ENCODE assay signal across 27 cellular contexts in the genomic region with DNA sequence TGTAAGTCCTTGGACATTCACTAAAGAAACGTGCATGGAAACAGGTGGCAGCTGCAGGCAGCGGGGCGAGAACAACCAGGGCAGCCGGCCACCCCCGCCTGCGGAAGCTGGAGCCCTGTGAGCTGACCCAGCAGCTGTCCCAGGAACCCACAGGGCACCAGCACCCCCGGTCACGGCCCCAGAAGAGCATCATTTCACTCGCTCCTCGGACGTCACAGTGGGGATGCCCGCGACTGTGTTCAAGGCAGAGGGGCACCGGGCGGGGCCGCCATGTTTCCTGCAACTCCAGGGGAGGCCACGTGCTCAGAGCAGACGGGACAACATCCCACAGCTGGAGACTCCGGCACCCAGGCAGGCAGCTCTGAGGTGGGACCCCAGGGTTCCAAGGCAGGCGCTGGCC. TPM values are rescaled to one million over a fixed set of nuclear protein-coding genes. Genes with fewer than 3 reads are reported as not detected.
"Had no signal": no experiment of that assay in that cellular context is flagged by ENCODE, and none has a peak within 500 bp of the region (broad histone marks: within the 10 kb centered on the region; RNA-seq: fewer than 3 reads in every experiment).

No MANE protein-coding gene starts in this region.

- H3K27ac ChIP-seq: heart right ventricle, hepatocyte, left ventricle myocardium inferior, ovary, right atrium auricular region, sigmoid colon, testis, thyroid gland, transverse colon, upper lobe of left lung, vagina had no signal

- H3K4me1 ChIP-seq: heart right ventricle, left ventricle myocardium inferior, right atrium auricular region, sigmoid colon, testis, thyroid gland, transverse colon, upper lobe of left lung, vagina had no signal

- H3K4me3 Mint-ChIP-seq: memory B cell; naive B cell; natural killer cell treated with Interleukin-12 subunit alpha and Interleukin-12 subunit beta and Interleukin-15 and Interleukin-18, amount 100 ng/mL, for 72 hours; stimulated activated memory B cell treated with anti-CD40 and anti-IgM and Interleukin-4, amounts not matched to agents 10 μg/mL and 1 μg/mL and 100 μg/mL, for 72 hours; stimulated activated naive CD8-positive, alpha-beta T cell treated with anti-CD3 and anti-CD28 coated beads, Interleukin-15, amount 100 ng/mL, for 72 hours had no signal

- H3K36me3 ChIP-seq: ovary had no signal

- H3K9me3 Mint-ChIP-seq: memory B cell; naive B cell; natural killer cell treated with Interleukin-12 subunit alpha and Interleukin-12 subunit beta and Interleukin-15 and Interleukin-18, amount 100 ng/mL, for 72 hours; stimulated activated naive CD8-positive, alpha-beta T cell treated with anti-CD3 and anti-CD28 coated beads, Interleukin-15, amount 100 ng/mL, for 72 hours had no signal

- H3K27me3 Mint-ChIP-seq: memory B cell; naive B cell; natural killer cell treated with Interleukin-12 subunit alpha and Interleukin-12 subunit beta and Interleukin-15 and Interleukin-18, amount 100 ng/mL, for 72 hours; progenitor cell of endocrine pancreas; stimulated activated memory B cell treated with anti-CD40 and anti-IgM and Interleukin-4, amounts not matched to agents 10 μg/mL and 1 μg/mL and 100 μg/mL, for 72 hours; stimulated activated naive CD8-positive, alpha-beta T cell treated with anti-CD3 and anti-CD28 coated beads, Interleukin-15, amount 100 ng/mL, for 72 hours had no signal

- H3K4me1 Mint-ChIP-seq: memory B cell; stimulated activated memory B cell treated with anti-CD40 and anti-IgM and Interleukin-4, amounts not matched to agents 10 μg/mL and 1 μg/mL and 100 μg/mL, for 72 hours; stimulated activated naive CD8-positive, alpha-beta T cell treated with anti-CD3 and anti-CD28 coated beads, Interleukin-15, amount 100 ng/mL, for 72 hours had no signal

- DNase-seq: heart right ventricle; left ventricle myocardium inferior; midbrain; mucosa of descending colon; naive B cell; ovary; sigmoid colon; stimulated activated CD4-positive, alpha-beta T cell treated with anti-CD3 and anti-CD28 coated beads, Interleukin-1b, Interleukin-23, amount 100 ng/mL, for 48 hours; stimulated activated CD4-positive, alpha-beta T cell treated with anti-CD3 and anti-CD28 coated beads, Interleukin-2, amount 100 ng/mL, for 48 hours; stimulated activated CD4-positive, alpha-beta T cell treated with anti-CD3 and anti-CD28 coated beads, Interleukin-4, amount 100 ng/mL, for 4 hours; stimulated activated CD8-positive, alpha-beta memory T cell treated with anti-CD3 and anti-CD28 coated beads, Interleukin-4, amount 100 ng/mL, for 48 hours; stimulated activated naive CD4-positive, alpha-beta T cell treated with Interleukin-2 at 50 U/mL for 16 hours; stimulated activated naive CD8-positive, alpha-beta T cell treated with anti-CD3 and anti-CD28 coated beads, Interleukin-15, amount 100 ng/mL, for 72 hours; testis; thyroid gland; transverse colon had no signal

- H3K27ac Mint-ChIP-seq: memory B cell; natural killer cell treated with Interleukin-12 subunit alpha and Interleukin-12 subunit beta and Interleukin-15 and Interleukin-18, amount 100 ng/mL, for 72 hours; progenitor cell of endocrine pancreas; stimulated activated memory B cell treated with anti-CD40 and anti-IgM and Interleukin-4, amounts not matched to agents 10 μg/mL and 1 μg/mL and 100 μg/mL, for 72 hours; stimulated activated naive CD8-positive, alpha-beta T cell treated with anti-CD3 and anti-CD28 coated beads, Interleukin-15, amount 100 ng/mL, for 72 hours had no signal

- ATAC-seq: heart right ventricle; mucosa of descending colon; natural killer cell treated with Interleukin-12 subunit alpha and Interleukin-12 subunit beta and Interleukin-15 and Interleukin-18, amount 100 ng/mL, for 72 hours; stimulated activated naive CD8-positive, alpha-beta T cell treated with anti-CD3 and anti-CD28 coated beads, Interleukin-15, amount 100 ng/mL, for 72 hours had no signal

- H3K27me3 ChIP-seq: heart right ventricle, hepatocyte, ovary, right atrium auricular region, sigmoid colon, testis, thyroid gland, transverse colon, upper lobe of left lung, vagina had no signal

- H3K9me3 ChIP-seq: heart right ventricle, left ventricle myocardium inferior, mucosa of descending colon, ovary, right atrium auricular region, sigmoid colon, testis, thyroid gland, transverse colon, upper lobe of left lung, vagina had no signal

- H3K4me3 ChIP-seq: heart right ventricle, hepatocyte, left ventricle myocardium inferior, mucosa of descending colon, ovary, right atrium auricular region, sigmoid colon, smooth muscle cell, testis, thyroid gland, transverse colon, upper lobe of left lung, vagina had no signal

RNA-seq across cellular contexts. Expression of a gene that starts 45.0 kb away (rescaled TPM):
- total RNA-seq: lung microvascular endothelial cell; natural killer cell treated with Interleukin-12 subunit alpha and Interleukin-12 subunit beta and Interleukin-15 and Interleukin-18, amount 100 ng/mL, for 72 hours; skeletal muscle tissue; smooth muscle cell had no signal
- polyA plus RNA-seq: smooth muscle cell had no signal
